Comparison of ENCODE assay signal across 1 cellular context in the genomic region with DNA sequence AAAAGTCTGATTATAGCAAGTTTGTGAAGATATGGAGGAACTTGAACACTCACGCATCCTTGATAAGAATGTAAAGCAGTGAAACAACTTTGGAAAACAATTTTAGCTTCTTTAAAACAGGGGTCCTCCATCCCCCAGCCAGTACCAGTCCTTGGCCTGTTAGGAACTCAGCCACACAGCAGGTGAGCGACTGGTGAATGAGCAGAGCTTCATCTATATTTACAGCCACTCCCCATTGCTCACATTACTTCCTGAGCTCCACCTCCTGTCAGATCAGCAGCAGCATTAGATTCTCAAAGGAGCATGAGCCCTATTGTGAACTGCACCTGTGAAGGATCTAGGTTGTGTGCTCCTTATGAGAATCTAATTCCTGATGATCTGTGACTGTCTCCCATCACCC.
TF ChIP-seq lines count a peak whose summit lies in the region.

No MANE protein-coding gene starts in this region.

TF ChIP-seq in GM23338, 12 proteins besides CTCF, POLR2A, EP300 and RAD21:
- TF ChIP-seq, protein P1, sequence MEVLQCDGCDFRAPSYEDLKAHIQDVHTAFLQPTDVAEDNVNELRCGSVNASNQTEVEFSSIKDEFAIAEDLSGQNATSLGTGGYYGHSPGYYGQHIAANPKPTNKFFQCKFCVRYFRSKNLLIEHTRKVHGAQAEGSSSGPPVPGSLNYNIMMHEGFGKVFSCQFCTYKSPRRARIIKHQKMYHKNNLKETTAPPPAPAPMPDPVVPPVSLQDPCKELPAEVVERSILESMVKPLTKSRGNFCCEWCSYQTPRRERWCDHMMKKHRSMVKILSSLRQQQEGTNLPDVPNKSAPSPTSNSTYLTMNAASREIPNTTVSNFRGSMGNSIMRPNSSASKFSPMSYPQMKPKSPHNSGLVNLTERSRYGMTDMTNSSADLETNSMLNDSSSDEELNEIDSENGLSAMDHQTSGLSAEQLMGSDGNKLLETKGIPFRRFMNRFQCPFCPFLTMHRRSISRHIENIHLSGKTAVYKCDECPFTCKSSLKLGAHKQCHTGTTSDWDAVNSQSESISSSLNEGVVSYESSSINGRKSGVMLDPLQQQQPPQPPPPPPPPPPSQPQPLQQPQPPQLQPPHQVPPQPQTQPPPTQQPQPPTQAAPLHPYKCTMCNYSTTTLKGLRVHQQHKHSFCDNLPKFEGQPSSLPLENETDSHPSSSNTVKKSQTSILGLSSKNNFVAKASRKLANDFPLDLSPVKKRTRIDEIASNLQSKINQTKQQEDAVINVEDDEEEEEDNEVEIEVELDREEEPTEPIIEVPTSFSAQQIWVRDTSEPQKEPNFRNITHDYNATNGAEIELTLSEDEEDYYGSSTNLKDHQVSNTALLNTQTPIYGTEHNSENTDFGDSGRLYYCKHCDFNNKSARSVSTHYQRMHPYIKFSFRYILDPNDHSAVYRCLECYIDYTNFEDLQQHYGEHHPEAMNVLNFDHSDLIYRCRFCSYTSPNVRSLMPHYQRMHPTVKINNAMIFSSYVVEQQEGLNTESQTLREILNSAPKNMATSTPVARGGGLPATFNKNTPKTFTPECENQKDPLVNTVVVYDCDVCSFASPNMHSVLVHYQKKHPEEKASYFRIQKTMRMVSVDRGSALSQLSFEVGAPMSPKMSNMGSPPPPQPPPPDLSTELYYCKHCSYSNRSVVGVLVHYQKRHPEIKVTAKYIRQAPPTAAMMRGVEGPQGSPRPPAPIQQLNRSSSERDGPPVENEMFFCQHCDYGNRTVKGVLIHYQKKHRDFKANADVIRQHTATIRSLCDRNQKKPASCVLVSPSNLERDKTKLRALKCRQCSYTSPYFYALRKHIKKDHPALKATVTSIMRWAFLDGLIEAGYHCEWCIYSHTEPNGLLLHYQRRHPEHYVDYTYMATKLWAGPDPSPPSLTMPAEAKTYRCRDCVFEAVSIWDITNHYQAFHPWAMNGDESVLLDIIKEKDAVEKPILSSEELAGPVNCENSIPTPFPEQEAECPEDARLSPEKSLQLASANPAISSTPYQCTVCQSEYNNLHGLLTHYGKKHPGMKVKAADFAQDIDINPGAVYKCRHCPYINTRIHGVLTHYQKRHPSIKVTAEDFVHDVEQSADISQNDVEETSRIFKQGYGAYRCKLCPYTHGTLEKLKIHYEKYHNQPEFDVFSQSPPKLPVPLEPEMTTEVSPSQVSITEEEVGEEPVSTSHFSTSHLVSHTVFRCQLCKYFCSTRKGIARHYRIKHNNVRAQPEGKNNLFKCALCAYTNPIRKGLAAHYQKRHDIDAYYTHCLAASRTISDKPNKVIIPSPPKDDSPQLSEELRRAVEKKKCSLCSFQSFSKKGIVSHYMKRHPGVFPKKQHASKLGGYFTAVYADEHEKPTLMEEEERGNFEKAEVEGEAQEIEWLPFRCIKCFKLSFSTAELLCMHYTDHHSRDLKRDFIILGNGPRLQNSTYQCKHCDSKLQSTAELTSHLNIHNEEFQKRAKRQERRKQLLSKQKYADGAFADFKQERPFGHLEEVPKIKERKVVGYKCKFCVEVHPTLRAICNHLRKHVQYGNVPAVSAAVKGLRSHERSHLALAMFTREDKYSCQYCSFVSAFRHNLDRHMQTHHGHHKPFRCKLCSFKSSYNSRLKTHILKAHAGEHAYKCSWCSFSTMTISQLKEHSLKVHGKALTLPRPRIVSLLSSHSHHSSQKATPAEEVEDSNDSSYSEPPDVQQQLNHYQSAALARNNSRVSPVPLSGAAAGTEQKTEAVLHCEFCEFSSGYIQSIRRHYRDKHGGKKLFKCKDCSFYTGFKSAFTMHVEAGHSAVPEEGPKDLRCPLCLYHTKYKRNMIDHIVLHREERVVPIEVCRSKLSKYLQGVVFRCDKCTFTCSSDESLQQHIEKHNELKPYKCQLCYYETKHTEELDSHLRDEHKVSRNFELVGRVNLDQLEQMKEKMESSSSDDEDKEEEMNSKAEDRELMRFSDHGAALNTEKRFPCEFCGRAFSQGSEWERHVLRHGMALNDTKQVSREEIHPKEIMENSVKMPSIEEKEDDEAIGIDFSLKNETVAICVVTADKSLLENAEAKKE (CRISPR knock-in tag; IDR thresholded peaks at IDR 0.05) = peak; percentile 30; the same call in 1 of the 2 replicates
- TF ChIP-seq, protein P2, sequence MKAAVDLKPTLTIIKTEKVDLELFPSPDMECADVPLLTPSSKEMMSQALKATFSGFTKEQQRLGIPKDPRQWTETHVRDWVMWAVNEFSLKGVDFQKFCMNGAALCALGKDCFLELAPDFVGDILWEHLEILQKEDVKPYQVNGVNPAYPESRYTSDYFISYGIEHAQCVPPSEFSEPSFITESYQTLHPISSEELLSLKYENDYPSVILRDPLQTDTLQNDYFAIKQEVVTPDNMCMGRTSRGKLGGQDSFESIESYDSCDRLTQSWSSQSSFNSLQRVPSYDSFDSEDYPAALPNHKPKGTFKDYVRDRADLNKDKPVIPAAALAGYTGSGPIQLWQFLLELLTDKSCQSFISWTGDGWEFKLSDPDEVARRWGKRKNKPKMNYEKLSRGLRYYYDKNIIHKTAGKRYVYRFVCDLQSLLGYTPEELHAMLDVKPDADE (IDR thresholded peaks at IDR 0.05) = no peak
